In genomic region chr11:46905806-46906205, GRCh38 we compare ENCODE assay signal across 14 cellular contexts.
"Had no signal": no experiment of that assay in that cellular context is flagged by ENCODE, and none has a peak within 500 bp of the region (broad histone marks: within the 10 kb centered on the region; RNA-seq: fewer than 3 reads in every experiment).

No MANE protein-coding gene starts in this region.

- DNase-seq: activated CD4-positive, alpha-beta T cell treated with anti-CD3 and anti-CD28 coated beads, Interleukin-2, amount 50 U/mL, for 4 hours; activated CD4-positive, CD25-positive, alpha-beta regulatory T cell treated with anti-CD3 and anti-CD28 coated beads, Interleukin-2, amount 50 U/mL, for 72 hours; activated naive CD4-positive, alpha-beta T cell treated with Interleukin-2 at 50 U/mL for 16 hours; activated T-cell treated with anti-CD3 and anti-CD28 coated beads for 4 hours; islet precursor cell; sigmoid colon had no signal

- H3K4me3 ChIP-seq: ascending aorta, lung, ovary, sigmoid colon, tibial nerve, vagina had no signal

- H3K27ac ChIP-seq: ascending aorta, sigmoid colon, tibial nerve, vagina had no signal

- H3K4me1 Mint-ChIP-seq: activated T-helper 17 cell treated with anti-CD3 and anti-CD28 coated beads, Interleukin-2, amount 50 U/mL, for 72 hours; stimulated activated effector memory CD8-positive, alpha-beta T cell treated with anti-CD3 and anti-CD28 coated beads, Interleukin-12 subunit alpha, Interleukin-12 subunit beta, amount 100 ng/mL, for 72 hours had no signal

- H3K9me3 ChIP-seq: ascending aorta, ovary, sigmoid colon, tibial nerve, vagina had no signal

- H3K27ac Mint-ChIP-seq: activated T-helper 17 cell treated with anti-CD3 and anti-CD28 coated beads, Interleukin-2, amount 50 U/mL, for 72 hours; stimulated activated effector memory CD8-positive, alpha-beta T cell treated with anti-CD3 and anti-CD28 coated beads, Interleukin-12 subunit alpha, Interleukin-12 subunit beta, amount 100 ng/mL, for 72 hours had no signal

- H3K36me3 ChIP-seq: ascending aorta, ovary, sigmoid colon, tibial nerve, vagina had no signal

- H3K9me3 Mint-ChIP-seq: activated T-helper 17 cell treated with anti-CD3 and anti-CD28 coated beads, Interleukin-2, amount 50 U/mL, for 72 hours; neural crest cell; stimulated activated effector memory CD8-positive, alpha-beta T cell treated with anti-CD3 and anti-CD28 coated beads, Interleukin-12 subunit alpha, Interleukin-12 subunit beta, amount 100 ng/mL, for 72 hours had no signal

- H3K4me1 ChIP-seq: ascending aorta, vagina had no signal

- H3K27me3 ChIP-seq: ascending aorta, ovary, sigmoid colon, tibial nerve, vagina had no signal

- H3K36me3 Mint-ChIP-seq: stimulated activated effector memory CD8-positive, alpha-beta T cell treated with anti-CD3 and anti-CD28 coated beads, Interleukin-12 subunit alpha, Interleukin-12 subunit beta, amount 100 ng/mL, for 72 hours had no signal

- ATAC-seq: activated T-helper 17 cell treated with anti-CD3 and anti-CD28 coated beads, Interleukin-2, amount 50 U/mL, for 72 hours; stimulated activated effector memory CD8-positive, alpha-beta T cell treated with anti-CD3 and anti-CD28 coated beads, Interleukin-12 subunit alpha, Interleukin-12 subunit beta, amount 100 ng/mL, for 72 hours had no signal

- H3K4me3 Mint-ChIP-seq: activated T-helper 17 cell treated with anti-CD3 and anti-CD28 coated beads, Interleukin-2, amount 50 U/mL, for 72 hours; stimulated activated effector memory CD8-positive, alpha-beta T cell treated with anti-CD3 and anti-CD28 coated beads, Interleukin-12 subunit alpha, Interleukin-12 subunit beta, amount 100 ng/mL, for 72 hours had no signal
